24 cellular contexts compared by ENCODE assay signal in the genomic region with DNA sequence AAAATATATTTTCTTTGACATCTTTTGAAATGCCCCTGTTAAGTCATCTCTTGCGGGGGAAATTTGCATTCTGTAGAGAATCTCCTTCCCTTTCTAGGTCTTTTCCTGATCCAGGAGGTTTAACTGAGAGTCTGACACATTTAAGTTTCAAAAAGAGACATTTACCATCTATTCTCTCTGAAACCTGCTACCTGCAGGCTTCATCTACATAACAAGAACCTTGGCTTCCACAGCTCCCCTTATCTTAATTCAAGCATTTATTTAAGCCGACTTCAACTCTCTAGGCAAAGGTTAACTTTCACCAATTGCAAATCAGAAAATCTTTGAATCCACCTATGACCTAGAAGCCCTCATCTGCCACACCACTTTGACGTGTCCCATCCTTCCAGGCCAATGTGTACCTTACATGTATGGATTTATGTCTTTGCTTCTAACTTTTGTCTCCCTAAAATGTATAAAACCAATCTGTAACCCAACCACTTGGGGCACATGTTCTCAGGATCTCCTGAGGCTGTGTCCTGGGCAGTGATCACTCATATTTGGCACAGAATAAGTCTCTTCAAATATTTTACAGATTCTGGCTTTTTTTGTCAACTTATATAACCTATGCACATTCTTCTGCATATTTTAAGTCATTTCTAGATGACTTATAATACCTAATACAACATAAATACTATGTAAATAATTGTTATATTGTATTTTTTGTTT.
"Had no signal": no experiment of that assay in that cellular context is flagged by ENCODE, and none has a peak within 500 bp of the region (broad histone marks: within the 10 kb centered on the region; RNA-seq: fewer than 3 reads in every experiment).

No MANE protein-coding gene starts in this region.

- H3K27ac Mint-ChIP-seq: activated CD8-positive, alpha-beta T cell treated with anti-CD3 and anti-CD28 coated beads, Interleukin-2, amount 10 ng/mL, durations not matched to agents 7 days and 5 days; activated naive CD8-positive, alpha-beta T cell treated with anti-CD3 and anti-CD28 coated beads, Interleukin-2, amount 10 ng/mL, durations not matched to agents 7 days and 5 days had no signal

- H3K9me3 ChIP-seq: adrenal gland, SJCRH30 had no signal

- H3K4me1 ChIP-seq: adrenal gland, SJCRH30 had no signal

- H3K4me3 Mint-ChIP-seq: activated CD8-positive, alpha-beta T cell treated with anti-CD3 and anti-CD28 coated beads, Interleukin-2, amount 10 ng/mL, durations not matched to agents 7 days and 5 days; activated naive CD8-positive, alpha-beta T cell treated with anti-CD3 and anti-CD28 coated beads, Interleukin-2, amount 10 ng/mL, durations not matched to agents 7 days and 5 days had no signal

- H3K4me3 ChIP-seq: adrenal gland, SJCRH30 had no signal

- H3K36me3 ChIP-seq: adrenal gland, SJCRH30 had no signal

- H3K9me3 Mint-ChIP-seq: activated naive CD8-positive, alpha-beta T cell treated with anti-CD3 and anti-CD28 coated beads, Interleukin-2, amount 10 ng/mL, durations not matched to agents 7 days and 5 days had no signal

- H3K36me3 Mint-ChIP-seq: activated naive CD8-positive, alpha-beta T cell treated with anti-CD3 and anti-CD28 coated beads, Interleukin-2, amount 10 ng/mL, durations not matched to agents 7 days and 5 days had no signal

- H3K27ac ChIP-seq: adrenal gland, SJCRH30 had no signal

- H3K4me1 Mint-ChIP-seq: activated naive CD8-positive, alpha-beta T cell treated with anti-CD3 and anti-CD28 coated beads, Interleukin-2, amount 10 ng/mL, durations not matched to agents 7 days and 5 days had no signal

- DNase-seq: activated CD4-positive, alpha-beta T cell treated with anti-CD3 and anti-CD28 coated beads for 48 hours; activated CD4-positive, alpha-beta T cell treated with anti-CD3 and anti-CD28 coated beads, Interleukin-2, amount 50 U/mL, for 4 hours; activated CD4-positive, CD25-positive, alpha-beta regulatory T cell treated with anti-CD3 and anti-CD28 coated beads, Interleukin-2, amount 50 U/mL, for 72 hours; activated CD8-positive, alpha-beta memory T cell treated with anti-CD3 and anti-CD28 coated beads, Interleukin-2, amount 50 U/mL, for 48 hours; activated CD8-positive, alpha-beta T cell treated with anti-CD3 and anti-CD28 coated beads, Interleukin-2, amount 10 ng/mL, durations not matched to agents 7 days and 5 days; activated naive CD4-positive, alpha-beta T cell treated with anti-CD3 and anti-CD28 coated beads, Interleukin-2, amount 50 U/mL, for 16 hours; activated naive CD8-positive, alpha-beta T cell treated with anti-CD3 and anti-CD28 coated beads, Interleukin-2, amount 10 ng/mL, durations not matched to agents 7 days and 5 days; activated T-cell treated with anti-CD3 and anti-CD28 coated beads, Interleukin-2, amount 50 U/mL, for 1 hour; adrenal gland; anterior cingulate cortex; cerebellar nuclear complex; NCI-H1092; NCI-H1417 treated with DMSO at 0.1 percent for 48 hours; NCI-H1694 treated with DMSO at 0.1 percent for 48 hours; NCI-H2029 treated with DMSO at 0.1 percent for 48 hours; NCI-H345; NCI-H510A; NCI-H526 treated with DMSO at 0.1 percent for 48 hours; NCI-H82; Right ventricle myocardium superior; RPMI8226; SJCRH30; SW 1271 had no signal

- H3K27me3 ChIP-seq: adrenal gland, SJCRH30 had no signal

- ATAC-seq: activated CD8-positive, alpha-beta T cell treated with anti-CD3 and anti-CD28 coated beads, Interleukin-2, amount 10 ng/mL, durations not matched to agents 7 days and 5 days; SK-N-SH treated with all-trans-retinoic acid at 6 μM for 48 hours had no signal
